In the genomic region with DNA sequence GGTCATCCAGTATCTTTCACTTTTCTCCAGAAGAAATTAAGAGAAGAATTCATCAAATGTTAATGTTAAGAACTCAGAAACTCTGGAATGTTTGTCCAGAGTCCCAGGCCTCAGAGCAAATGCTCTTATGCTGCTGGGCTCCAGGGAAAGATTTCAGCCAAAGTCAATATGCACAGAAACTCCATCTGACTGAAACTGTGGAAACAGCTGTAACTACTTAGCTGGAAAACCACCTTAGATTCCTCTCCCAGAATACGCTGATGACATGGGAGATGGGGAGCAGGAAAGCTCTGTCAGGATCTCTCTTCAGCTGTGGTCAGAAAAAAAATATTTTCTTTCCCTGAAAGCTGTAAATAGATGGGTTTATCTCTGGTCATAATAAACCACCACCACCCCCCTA, we compare ENCODE assay signal across 13 cellular contexts.
DNase-seq lines count a peak whose midpoint lies in the region; ATAC-seq, FAIRE-seq and TF ChIP-seq lines count a peak whose summit lies in the region.
"Had no signal": no experiment of that assay in that cellular context is flagged by ENCODE, and none has a peak within 500 bp of the region (broad histone marks: within the 10 kb centered on the region; RNA-seq: fewer than 3 reads in every experiment).

No MANE protein-coding gene starts in this region.

- DNase-seq in AG04450 (ENCODE audit: low read depth, low spot score) (peak; percentile 63), NCI-H1092 (lab: John Stamatoyannopoulos, UW) (peak; percentile 15), myocyte (ENCODE audit: low read depth) (peak; percentile 93), HTR-8/SVneo (ENCODE audit: insufficient read length, low spot score) (no peak), Calu3 (no peak), Kasumi-1 (lab: John Stamatoyannopoulos, UW) (no peak)
- DNase-seq: pancreas, PC-9 had no signal

- FAIRE-seq in HTR-8/SVneo (lab: Jason Lieb, UNC), result no peak
- FAIRE-seq: pancreas, TTC549 had no signal

- no peaks in the 10 kb centered on the region for H3K4me1 ChIP-seq in ectodermal cell (ENCODE audit: control insufficient read depth, insufficient read depth, low read length)
- H3K4me1 ChIP-seq: BLaER1, pancreas had no signal

- POLR2A ChIA-PET in AG04450 (lab: Yijun Ruan, JAX), result no interaction called here

- H3K4me3 Mint-ChIP-seq in Calu3 (ENCODE audit: low read depth, unreplicated experiment), result no peak overlapping the region

- no peaks in the 10 kb centered on the region for H3K4me1 Mint-ChIP-seq in Calu3 (ENCODE audit: low read depth, unreplicated experiment)

- H3K27ac Mint-ChIP-seq in Calu3 (ENCODE audit: unreplicated experiment), result no peak overlapping the region

- no peaks in the 10 kb centered on the region for H3K27me3 Mint-ChIP-seq in Calu3 (ENCODE audit: unreplicated experiment)

- H3K9me3 ChIP-seq in AG04450 (ENCODE audit: control insufficient read depth, insufficient read depth, low read length), result no peaks in the 10 kb centered on the region
- peaks cover 3% of the 10 kb centered on the region for H3K9me3 ChIP-seq in ectodermal cell (ENCODE audit: control insufficient read depth, low read length)
- H3K9me3 ChIP-seq: BLaER1, pancreas, thyroid gland had no signal

- CTCF ChIA-PET in AG04450 (lab: Charles Lee), result interaction anchor here (1.5 kb wide), 1 partner anchor 22 kb away, joined by 3 read pairs; no protein-coding TSS in a partner anchor
- CTCF ChIA-PET in Calu3 (lab: Charles Lee), result no interaction called here

- H3K27me3 ChIP-seq in AG04450 (ENCODE audit: control insufficient read depth, insufficient read depth, low read length) (no peaks in the 10 kb centered on the region), ectodermal cell (ENCODE audit: control insufficient read depth, insufficient read depth, low read length, poor library complexity, severe bottlenecking) (no peaks in the 10 kb centered on the region)
- H3K27me3 ChIP-seq: BLaER1, pancreas, thyroid gland had no signal

- TF ChIP-seq CTCF in AG04450 (IDR thresholded peaks at IDR 0.05; ENCODE audit: low read depth, low read length) (no peak), Calu3 (IDR thresholded peaks at IDR 0.05; ENCODE audit: unreplicated experiment) (no peak)

- H3K27ac ChIP-seq in AG04450 (ENCODE audit: low read depth, low read length) (no peak overlapping the region), ectodermal cell (ENCODE audit: insufficient read depth, low read depth, low read length, poor library complexity, severe bottlenecking) (peak overlapping the region; percentile 36)
- H3K27ac ChIP-seq: BLaER1, pancreas, PC-9 had no signal

- no peaks in the 10 kb centered on the region for H3K36me3 ChIP-seq in ectodermal cell (ENCODE audit: control insufficient read depth, insufficient read depth, low read length)
- H3K36me3 ChIP-seq: BLaER1, pancreas, thyroid gland had no signal

- no peaks in the 10 kb centered on the region for H3K9me3 Mint-ChIP-seq in Calu3 (ENCODE audit: low read depth, unreplicated experiment)

- H3K36me3 Mint-ChIP-seq in Calu3 (ENCODE audit: insufficient read depth, unreplicated experiment), result no peaks in the 10 kb centered on the region

- ATAC-seq in HG03135 (IDR thresholded peaks at IDR 0.05; ENCODE audit: unreplicated experiment), result no peak

- WGBS in ectodermal cell, 2 experiments, result 80 to 100% methylated on average over 1 of the region's 1 CpG

- intact Hi-C loops in Calu3 (cut with micrococcal nuclease; ENCODE audit: unreplicated experiment), result no loop called here

- BruUV-seq in Calu3 (replicated peaks; lab: Mats Ljungman, UMichigan), result no TSS peak

- no peak overlapping the region for H3K4me3 ChIP-seq in AG04450 (ENCODE audit: low read depth, low read length)
- H3K4me3 ChIP-seq in ectodermal cell (ENCODE audit: insufficient read depth, low read depth, low read length), result no peak overlapping the region
- H3K4me3 ChIP-seq: BLaER1, pancreas, PC-9, thyroid gland had no signal

Comparison
In these comparisons a context has a peak if more than half of its experiments do, and no peak if none do; other contexts are left out.
1. DNase-seq: peak in AG04450 (single experiment), NCI-H1092 (single experiment) and myocyte (single experiment); none in HTR-8/SVneo (single experiment), Calu3 (single experiment) and Kasumi-1 (0 of 2).